24 cellular contexts compared by ENCODE assay signal in the genomic region with DNA sequence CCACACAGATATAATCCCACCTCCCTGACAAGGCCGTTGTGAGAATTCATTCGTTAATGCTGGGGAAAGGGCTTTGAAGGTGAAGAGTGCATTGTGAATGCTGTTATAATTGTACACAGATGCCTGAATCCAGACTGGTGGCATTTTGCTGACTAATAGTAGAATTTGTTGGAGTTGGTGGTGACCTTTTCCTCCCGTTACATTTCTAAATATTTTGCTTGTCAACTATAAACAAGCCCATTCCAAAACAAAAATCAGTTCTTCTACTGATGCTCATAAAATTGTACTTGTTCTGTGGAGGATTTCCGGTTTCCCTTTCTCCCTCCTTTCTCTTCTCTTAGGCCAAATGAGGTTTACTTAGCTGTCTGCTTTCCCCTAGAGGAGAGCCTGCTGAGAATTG.
A peak's percentile ranks its signal among the peaks of the same experiment; 100 is the strongest.
DNase-seq lines count a peak whose midpoint lies in the region; ATAC-seq and TF ChIP-seq lines count a peak whose summit lies in the region.
"Had no signal": no experiment of that assay in that cellular context is flagged by ENCODE, and none has a peak within 500 bp of the region (broad histone marks: within the 10 kb centered on the region; RNA-seq: fewer than 3 reads in every experiment).

No MANE protein-coding gene starts in this region.

- no peaks in the 10 kb centered on the region for H3K36me3 ChIP-seq in RWPE2 (ENCODE audit: low read depth)
- H3K36me3 ChIP-seq: colonic mucosa, neutrophil, right lobe of liver, tibial artery had no signal

- DNase-seq in AG09319 (ENCODE audit: extremely low read depth, low read depth) (peak; percentile 54), GM03348 (ENCODE audit: low spot score) (peak; percentile 33), RWPE2 (ENCODE audit: low spot score) (no peak), fibroblast of villous mesenchyme (ENCODE audit: low read depth) (peak; percentile 87)
- DNase-seq in activated CD4-positive, alpha-beta T cell treated with anti-CD3 and anti-CD28 coated beads for 4 hours: no peak
- DNase-seq: ACHN; activated B cell treated with CpG ODN at 0.5 μM for 24 hours; activated CD4-positive, alpha-beta T cell treated with anti-CD3 and anti-CD28 coated beads, Interleukin-2, amount 50 U/mL, for 1 hour; activated gamma-delta T cell treated with Interleukin-2 at 50 U/mL for 16 hours; activated T-cell treated with anti-CD3 and anti-CD28 coated beads, Interleukin-2, amount 50 U/mL, for 24 hours; colonic mucosa; DMS79 treated with DMSO at 0.1 percent for 48 hours; effector CD4-positive, alpha-beta T cell; foreskin melanocyte; GOT3; naive B cell; NCI-H1436; right lobe of liver; SK-N-SH; tibial artery had no signal

- TF ChIP-seq CTCF in AG09319 (IDR thresholded peaks at IDR 0.05; ENCODE audit: low read depth, low read length) (no peak), RWPE2 (IDR thresholded peaks at IDR 0.05; ENCODE audit: poor library complexity, severe bottlenecking) (no peak), fibroblast of villous mesenchyme (IDR thresholded peaks at IDR 0.05; ENCODE audit: insufficient read depth, low read depth, low read length) (no peak)

- peak overlapping the region; percentile 7 for H3K27ac ChIP-seq in RWPE2 (ENCODE audit: poor library complexity, severe bottlenecking)
- H3K27ac ChIP-seq: colonic mucosa, right lobe of liver, RWPE1, tibial artery had no signal

- H3K4me1 ChIP-seq in RWPE2 (ENCODE audit: insufficient read depth, poor library complexity, severe bottlenecking): peaks cover 27% of the 10 kb centered on the region
- H3K4me1 ChIP-seq: colonic mucosa, right lobe of liver, tibial artery had no signal

- H3K4me3 ChIP-seq in RWPE2 (ENCODE audit: severe bottlenecking) (no peak overlapping the region), fibroblast of villous mesenchyme (ENCODE audit: low read depth, low read length) (no peak overlapping the region)
- H3K4me3 ChIP-seq: colonic mucosa, right lobe of liver, tibial artery had no signal

- ATAC-seq in RWPE2 (ENCODE audit: low read depth) (no peak), HG03175 (IDR thresholded peaks at IDR 0.05; ENCODE audit: unreplicated experiment) (no peak), HG02571 (IDR thresholded peaks at IDR 0.05; ENCODE audit: unreplicated experiment) (no peak)
- ATAC-seq: right lobe of liver had no signal

- no peaks in the 10 kb centered on the region for H3K27me3 ChIP-seq in RWPE2 (ENCODE audit: insufficient read depth, poor library complexity, severe bottlenecking)
- H3K27me3 ChIP-seq: colonic mucosa, neutrophil, right lobe of liver, tibial artery had no signal

- no peaks in the 10 kb centered on the region for H3K9me3 ChIP-seq in RWPE2 (ENCODE audit: severe bottlenecking)
- H3K9me3 ChIP-seq: colonic mucosa, neutrophil, right lobe of liver, SK-N-SH, tibial artery had no signal

Comparison
In these comparisons a context has a peak if more than half of its experiments do, and no peak if none do; other contexts are left out.
1. DNase-seq: peak in AG09319 (single experiment), GM03348 (single experiment) and fibroblast of villous mesenchyme (single experiment); none in RWPE2 (single experiment) and activated CD4-positive, alpha-beta T cell treated with anti-CD3 and anti-CD28 coated beads for 4 hours (0 of 2).